Comparison of ENCODE assay signal across 18 cellular contexts in the genomic region with DNA sequence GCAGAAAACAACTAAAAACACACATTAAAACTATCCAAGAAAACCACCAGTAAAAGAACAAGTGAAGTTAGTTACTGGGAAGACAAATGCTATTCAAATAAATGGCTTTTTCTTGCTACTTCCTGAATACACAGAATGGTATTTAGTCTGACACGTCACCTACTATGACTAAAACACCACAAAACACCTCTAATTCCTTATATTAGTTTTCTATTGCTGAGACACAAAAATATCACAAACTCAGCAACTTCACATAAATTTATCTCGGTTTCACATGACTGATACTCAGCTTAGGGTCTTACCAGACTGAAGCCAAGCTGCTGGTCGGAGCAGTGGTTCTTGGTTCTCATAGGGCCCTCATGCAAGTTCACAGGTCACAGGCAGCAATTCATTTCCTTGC.
"Had no signal": no experiment of that assay in that cellular context is flagged by ENCODE, and none has a peak within 500 bp of the region (broad histone marks: within the 10 kb centered on the region; RNA-seq: fewer than 3 reads in every experiment).

No MANE protein-coding gene starts in this region.

- H3K27me3 ChIP-seq: body of pancreas, left lung, right atrium auricular region, SJCRH30, transverse colon, uterus had no signal

- ATAC-seq: body of pancreas; esophagus mucosa; left lung; natural killer cell; stimulated activated naive CD8-positive, alpha-beta T cell treated with anti-CD3 and anti-CD28 coated beads, Interleukin-15, amount 100 ng/mL, for 72 hours had no signal

- H3K36me3 ChIP-seq: prostate gland, uterus had no signal

- H3K9me3 Mint-ChIP-seq: activated naive CD8-positive, alpha-beta T cell treated with anti-CD3 and anti-CD28 coated beads, Interleukin-2, amount 10 ng/mL, durations not matched to agents 7 days and 5 days; dendritic cell treated with granulocyte-macrophage colony-stimulating factor and Interleukin-4, amounts not matched to agents 40 ng/mL and 50 ng/mL, for 4 days; natural killer cell; stimulated activated naive CD8-positive, alpha-beta T cell treated with anti-CD3 and anti-CD28 coated beads, Interleukin-15, amount 100 ng/mL, for 72 hours had no signal

- H3K4me1 ChIP-seq: prostate gland had no signal

- H3K27ac Mint-ChIP-seq: activated naive CD8-positive, alpha-beta T cell treated with anti-CD3 and anti-CD28 coated beads, Interleukin-2, amount 10 ng/mL, durations not matched to agents 7 days and 5 days; dendritic cell treated with granulocyte-macrophage colony-stimulating factor and Interleukin-4, amounts not matched to agents 40 ng/mL and 50 ng/mL, for 4 days; natural killer cell had no signal

- DNase-seq: activated CD4-positive, alpha-beta T cell treated with anti-CD3 and anti-CD28 coated beads for 4 hours; activated gamma-delta T cell treated with Interleukin-2 at 50 U/mL for 16 hours; activated naive CD8-positive, alpha-beta T cell treated with anti-CD3 and anti-CD28 coated beads, Interleukin-2, amount 10 ng/mL, durations not matched to agents 7 days and 5 days; amniotic stem cell; body of pancreas; effector CD8-positive, alpha-beta T cell; foreskin melanocyte; left lung; natural killer cell; SJCRH30; stimulated activated naive CD8-positive, alpha-beta T cell treated with anti-CD3 and anti-CD28 coated beads, Interleukin-15, amount 100 ng/mL, for 72 hours; transverse colon; uterus had no signal

- H3K9me3 ChIP-seq: body of pancreas, left lung, prostate gland, right atrium auricular region, SJCRH30, transverse colon, uterus had no signal

- H3K27ac ChIP-seq: body of pancreas, left lung, prostate gland, right atrium auricular region, SJCRH30, transverse colon, uterus had no signal

- H3K27me3 Mint-ChIP-seq: activated naive CD8-positive, alpha-beta T cell treated with anti-CD3 and anti-CD28 coated beads, Interleukin-2, amount 10 ng/mL, durations not matched to agents 7 days and 5 days; dendritic cell treated with granulocyte-macrophage colony-stimulating factor and Interleukin-4, amounts not matched to agents 40 ng/mL and 50 ng/mL, for 4 days; stimulated activated naive CD8-positive, alpha-beta T cell treated with anti-CD3 and anti-CD28 coated beads, Interleukin-15, amount 100 ng/mL, for 72 hours had no signal

- H3K4me3 Mint-ChIP-seq: activated naive CD8-positive, alpha-beta T cell treated with anti-CD3 and anti-CD28 coated beads, Interleukin-2, amount 10 ng/mL, durations not matched to agents 7 days and 5 days; dendritic cell treated with granulocyte-macrophage colony-stimulating factor and Interleukin-4, amounts not matched to agents 40 ng/mL and 50 ng/mL, for 4 days; natural killer cell; stimulated activated naive CD8-positive, alpha-beta T cell treated with anti-CD3 and anti-CD28 coated beads, Interleukin-15, amount 100 ng/mL, for 72 hours had no signal

- H3K4me3 ChIP-seq: body of pancreas, left lung, lung, prostate gland, right atrium auricular region, SJCRH30, transverse colon, uterus had no signal
